16 cellular contexts compared by ENCODE assay signal in the genomic region with DNA sequence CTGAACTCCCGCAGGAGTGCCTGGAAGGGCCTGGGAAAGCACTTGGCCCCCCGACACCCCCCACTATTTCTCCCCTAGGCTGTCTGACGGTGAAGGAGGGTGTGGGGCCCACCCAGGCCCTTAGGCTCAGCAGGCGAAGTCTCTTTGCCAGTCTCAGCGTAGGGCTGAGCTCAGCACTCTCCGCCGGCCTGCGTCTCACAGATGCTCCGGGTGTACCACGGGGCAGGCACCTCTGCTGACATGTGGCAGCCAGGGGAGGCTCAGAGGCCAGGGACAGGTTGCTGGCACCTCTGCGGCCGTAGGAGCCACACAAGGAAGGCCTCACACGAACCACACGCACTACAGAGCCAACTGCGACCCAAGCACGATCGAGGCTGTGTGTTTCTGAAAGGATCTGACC.
"Had no signal": no experiment of that assay in that cellular context is flagged by ENCODE, and none has a peak within 500 bp of the region (broad histone marks: within the 10 kb centered on the region; RNA-seq: fewer than 3 reads in every experiment).

No MANE protein-coding gene starts in this region.

- H3K27me3 Mint-ChIP-seq: activated CD4-positive, alpha-beta T cell treated with anti-CD3 and anti-CD28 coated beads for 36 hours; activated CD8-positive, alpha-beta T cell treated with anti-CD3 and anti-CD28 coated beads for 36 hours; activated naive CD8-positive, alpha-beta T cell treated with anti-CD3 and anti-CD28 coated beads for 36 hours; natural killer cell treated with Interleukin-12 subunit alpha and Interleukin-12 subunit beta and Interleukin-15 and Interleukin-18, amount 100 ng/mL, for 72 hours had no signal

- DNase-seq: activated CD4-positive, alpha-beta T cell treated with anti-CD3 and anti-CD28 coated beads for 36 hours; activated CD8-positive, alpha-beta memory T cell treated with anti-CD3 and anti-CD28 coated beads, Interleukin-2, amount 50 U/mL, for 4 hours; activated CD8-positive, alpha-beta T cell treated with anti-CD3 and anti-CD28 coated beads for 36 hours; activated gamma-delta T cell treated with Interleukin-2 at 50 U/mL for 16 hours; activated naive CD8-positive, alpha-beta T cell treated with anti-CD3 and anti-CD28 coated beads for 36 hours; activated T-cell treated with anti-CD3 and anti-CD28 coated beads, Interleukin-2, amount 50 U/mL, for 72 hours; dermis blood vessel endothelial cell; immature natural killer cell; stimulated activated CD4-positive, alpha-beta T cell treated with anti-CD3 and anti-CD28 coated beads, Interleukin-15, amount 100 ng/mL, for 24 hours; stimulated activated CD4-positive, alpha-beta T cell treated with anti-CD3 and anti-CD28 coated beads, Interleukin-4, amount 100 ng/mL, for 24 hours; T-helper 9 cell; tibial artery had no signal

- H3K4me1 Mint-ChIP-seq: activated CD4-positive, alpha-beta T cell treated with anti-CD3 and anti-CD28 coated beads for 36 hours; activated naive CD8-positive, alpha-beta T cell treated with anti-CD3 and anti-CD28 coated beads for 36 hours; immature natural killer cell had no signal

- ATAC-seq: activated CD4-positive, alpha-beta T cell treated with anti-CD3 and anti-CD28 coated beads for 36 hours; activated CD8-positive, alpha-beta T cell treated with anti-CD3 and anti-CD28 coated beads for 36 hours; activated T-cell treated with anti-CD3 and anti-CD28 coated beads, Interleukin-2, amount 50 U/mL, for 72 hours; esophagus mucosa; natural killer cell treated with Interleukin-12 subunit alpha and Interleukin-12 subunit beta and Interleukin-15 and Interleukin-18, amount 100 ng/mL, for 72 hours had no signal

- H3K27ac ChIP-seq: breast epithelium, tibial artery had no signal

- H3K36me3 Mint-ChIP-seq: activated naive CD8-positive, alpha-beta T cell treated with anti-CD3 and anti-CD28 coated beads for 36 hours; immature natural killer cell; natural killer cell treated with Interleukin-12 subunit alpha and Interleukin-12 subunit beta and Interleukin-15 and Interleukin-18, amount 100 ng/mL, for 72 hours had no signal

- H3K36me3 ChIP-seq: breast epithelium, tibial artery had no signal

- H3K4me3 Mint-ChIP-seq: activated CD4-positive, alpha-beta T cell treated with anti-CD3 and anti-CD28 coated beads for 36 hours; activated CD8-positive, alpha-beta T cell treated with anti-CD3 and anti-CD28 coated beads for 36 hours; activated naive CD8-positive, alpha-beta T cell treated with anti-CD3 and anti-CD28 coated beads for 36 hours; activated T-cell treated with anti-CD3 and anti-CD28 coated beads, Interleukin-2, amount 50 U/mL, for 72 hours; immature natural killer cell; natural killer cell treated with Interleukin-12 subunit alpha and Interleukin-12 subunit beta and Interleukin-15 and Interleukin-18, amount 100 ng/mL, for 72 hours had no signal

- H3K4me3 ChIP-seq: breast epithelium, lung, tibial artery had no signal

- H3K9me3 ChIP-seq: breast epithelium, tibial artery had no signal

- H3K27ac Mint-ChIP-seq: activated CD4-positive, alpha-beta T cell treated with anti-CD3 and anti-CD28 coated beads for 36 hours; activated CD8-positive, alpha-beta T cell treated with anti-CD3 and anti-CD28 coated beads for 36 hours; activated naive CD8-positive, alpha-beta T cell treated with anti-CD3 and anti-CD28 coated beads for 36 hours; activated T-cell treated with anti-CD3 and anti-CD28 coated beads, Interleukin-2, amount 50 U/mL, for 72 hours; immature natural killer cell; natural killer cell treated with Interleukin-12 subunit alpha and Interleukin-12 subunit beta and Interleukin-15 and Interleukin-18, amount 100 ng/mL, for 72 hours had no signal

- H3K27me3 ChIP-seq: breast epithelium, tibial artery had no signal

- H3K9me3 Mint-ChIP-seq: activated CD8-positive, alpha-beta T cell treated with anti-CD3 and anti-CD28 coated beads for 36 hours; activated naive CD8-positive, alpha-beta T cell treated with anti-CD3 and anti-CD28 coated beads for 36 hours; activated T-cell treated with anti-CD3 and anti-CD28 coated beads, Interleukin-2, amount 50 U/mL, for 72 hours; immature natural killer cell; natural killer cell treated with Interleukin-12 subunit alpha and Interleukin-12 subunit beta and Interleukin-15 and Interleukin-18, amount 100 ng/mL, for 72 hours had no signal
